In the genomic region with DNA sequence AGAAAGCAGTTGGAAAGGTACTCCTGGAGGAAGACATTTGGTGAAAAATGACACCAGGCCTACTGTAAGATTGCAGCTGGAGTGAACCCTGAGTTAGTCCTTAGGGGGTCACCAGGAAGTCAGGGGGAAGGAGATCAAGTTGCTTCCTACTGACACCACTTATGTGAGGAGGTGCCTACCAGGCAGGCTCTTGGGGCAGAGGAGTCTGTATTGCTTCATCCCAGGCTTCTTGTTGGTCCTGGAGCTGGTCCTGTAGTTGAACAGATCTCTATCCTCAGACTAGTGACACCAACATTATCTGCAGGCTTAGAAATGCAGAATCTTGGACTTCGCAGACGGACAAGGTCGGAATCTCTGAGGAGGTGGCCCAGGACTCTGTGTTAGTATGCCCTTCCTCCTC, we compare ENCODE assay signal across 22 cellular contexts.
"Had no signal": no experiment of that assay in that cellular context is flagged by ENCODE, and none has a peak within 500 bp of the region (broad histone marks: within the 10 kb centered on the region; RNA-seq: fewer than 3 reads in every experiment).

No MANE protein-coding gene starts in this region.

- H3K36me3 ChIP-seq: left lung, lower lobe of right lung, pancreas, prostate gland, sigmoid colon, spleen, suprapubic skin, thoracic aorta, tibial artery, upper lobe of right lung had no signal

- H3K4me3 ChIP-seq: left lung, lower lobe of right lung, pancreas, prostate gland, sigmoid colon, spleen, suprapubic skin, thoracic aorta, tibial artery, upper lobe of right lung had no signal

- H3K27ac ChIP-seq: left lung, lower lobe of right lung, pancreas, prostate gland, sigmoid colon, spleen, suprapubic skin, thoracic aorta, tibial artery, upper lobe of right lung had no signal

- H3K9me3 ChIP-seq: left lung, lower lobe of right lung, pancreas, prostate gland, sigmoid colon, spleen, suprapubic skin, thoracic aorta, tibial artery, upper lobe of right lung had no signal

- H3K27me3 ChIP-seq: left lung, pancreas, sigmoid colon, spleen, suprapubic skin, tibial artery, upper lobe of right lung had no signal

- DNase-seq: immature natural killer cell; kidney; left colon; left lung; lower lobe of right lung; mammary epithelial cell; mesenchymal stem cell; natural killer cell; nephron progenitor cell; pancreas; retina; right cardiac atrium; sigmoid colon; spleen; stimulated activated CD4-positive, alpha-beta T cell treated with anti-CD3 and anti-CD28 coated beads, Interleukin-4, amount 100 ng/mL, for 24 hours; stimulated activated naive CD4-positive, alpha-beta T cell; tibial artery; trophoblast cell; upper lobe of right lung had no signal

- H3K4me1 ChIP-seq: left lung, lower lobe of right lung, pancreas, prostate gland, sigmoid colon, suprapubic skin, tibial artery had no signal
